In the genomic region with DNA sequence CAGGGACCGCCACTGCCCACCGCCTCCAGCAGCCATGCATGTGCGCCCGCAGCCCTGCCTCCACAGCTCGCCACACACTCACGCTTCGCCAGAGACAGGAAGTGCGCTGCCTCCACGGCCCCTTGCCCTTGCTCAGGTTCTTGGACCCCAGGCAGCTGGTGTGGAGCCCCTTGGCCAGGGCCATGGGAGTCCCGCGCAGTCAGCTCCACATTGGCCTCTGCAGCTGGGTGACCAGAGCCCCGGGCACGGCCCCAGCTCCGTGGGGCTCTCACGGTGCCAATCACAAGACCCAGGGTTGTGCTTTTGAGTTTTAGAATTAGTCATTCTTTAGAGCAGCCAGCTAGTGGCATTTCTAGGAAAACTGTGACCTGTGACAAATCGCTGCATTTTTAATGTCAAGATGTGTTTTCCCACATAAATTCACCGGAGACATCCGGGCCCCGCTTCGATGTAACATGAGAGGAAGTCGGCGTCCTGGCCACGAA, we compare ENCODE assay signal across 17 cellular contexts. TPM values are rescaled to one million over a fixed set of nuclear protein-coding genes. Genes with fewer than 3 reads are reported as not detected.
DNase-seq lines count a peak whose midpoint lies in the region.
"Had no signal": no experiment of that assay in that cellular context is flagged by ENCODE, and none has a peak within 500 bp of the region (broad histone marks: within the 10 kb centered on the region; RNA-seq: fewer than 3 reads in every experiment).

No MANE protein-coding gene starts in this region.

- peak overlapping the region; percentile 53 for H3K4me3 Mint-ChIP-seq in activated T-helper 2 cell treated with anti-CD3 and anti-CD28 coated beads, Interferon-gamma antibody, Interleukin-2, Interleukin-4, amounts not matched to agents 10 μg/mL and 5 μg/mL and 100 μg/mL, durations not matched to agents 14 hours and 24 hours and 36 hours (ENCODE audit: low read depth)
- H3K4me3 Mint-ChIP-seq: naive thymus-derived CD8-positive, alpha-beta T cell had no signal

- no peaks in the 10 kb centered on the region; the same call in 1 of the 2 replicates for H3K9me3 ChIP-seq in BLaER1
- H3K9me3 ChIP-seq in HAP-1 = no peaks in the 10 kb centered on the region

- H3K4me1 ChIP-seq in BLaER1 (peaks cover 38% of the 10 kb centered on the region), HAP-1 (no peaks in the 10 kb centered on the region)

- H3K36me3 Mint-ChIP-seq in activated T-helper 2 cell treated with anti-CD3 and anti-CD28 coated beads, Interferon-gamma antibody, Interleukin-2, Interleukin-4, amounts not matched to agents 10 μg/mL and 5 μg/mL and 100 μg/mL, durations not matched to agents 14 hours and 24 hours and 36 hours (ENCODE audit: low read depth) = no peaks in the 10 kb centered on the region
- H3K36me3 Mint-ChIP-seq: naive thymus-derived CD8-positive, alpha-beta T cell had no signal

- H3K27me3 Mint-ChIP-seq in activated T-helper 2 cell treated with anti-CD3 and anti-CD28 coated beads, Interferon-gamma antibody, Interleukin-2, Interleukin-4, amounts not matched to agents 10 μg/mL and 5 μg/mL and 100 μg/mL, durations not matched to agents 14 hours and 24 hours and 36 hours (ENCODE audit: low read depth) = peaks cover 24% of the 10 kb centered on the region

- in situ Hi-C loops in HAP-1 (cut with MboI; ENCODE audit: low sequenced_read_pairs) = no loop called here

- H3K4me2 ChIP-seq in BLaER1 = peak overlapping the region; percentile 84

- H4K20me1 ChIP-seq in BLaER1 = peaks cover 8% of the 10 kb centered on the region; the same call in 1 of the 2 replicates

- no peaks in the 10 kb centered on the region for H3K9me3 Mint-ChIP-seq in activated T-helper 2 cell treated with anti-CD3 and anti-CD28 coated beads, Interferon-gamma antibody, Interleukin-2, Interleukin-4, amounts not matched to agents 10 μg/mL and 5 μg/mL and 100 μg/mL, durations not matched to agents 14 hours and 24 hours and 36 hours
- H3K9me3 Mint-ChIP-seq: naive thymus-derived CD8-positive, alpha-beta T cell had no signal

- H3K4me1 Mint-ChIP-seq in activated T-helper 2 cell treated with anti-CD3 and anti-CD28 coated beads, Interferon-gamma antibody, Interleukin-2, Interleukin-4, amounts not matched to agents 10 μg/mL and 5 μg/mL and 100 μg/mL, durations not matched to agents 14 hours and 24 hours and 36 hours (ENCODE audit: low read depth) = peaks cover 19% of the 10 kb centered on the region

- peak overlapping the region; percentile 41 for H3K27ac ChIP-seq in BLaER1
- H3K27ac ChIP-seq: SK-N-MC had no signal

- H3K27me3 ChIP-seq in BLaER1 (peaks cover 55% of the 10 kb centered on the region), HAP-1 (ENCODE audit: low read depth) (peaks cover 12% of the 10 kb centered on the region)

- H3K27ac Mint-ChIP-seq in activated T-helper 2 cell treated with anti-CD3 and anti-CD28 coated beads, Interferon-gamma antibody, Interleukin-2, Interleukin-4, amounts not matched to agents 10 μg/mL and 5 μg/mL and 100 μg/mL, durations not matched to agents 14 hours and 24 hours and 36 hours = peak overlapping the region; percentile 62
- H3K27ac Mint-ChIP-seq: naive thymus-derived CD8-positive, alpha-beta T cell had no signal

- H3K36me3 ChIP-seq in BLaER1 = no peaks in the 10 kb centered on the region
- H3K36me3 ChIP-seq in HAP-1 (replicated peaks) = no peaks in the 10 kb centered on the region

- H3K4me3 ChIP-seq in BLaER1 = 0 out of 2 replicates have a peak overlapping the region, but pooled peaks have one; percentile 17
- H3K4me3 ChIP-seq in HAP-1 = no peak overlapping the region
- H3K4me3 ChIP-seq: SK-N-MC had no signal

- peak overlapping the region; percentile 41 for H3K9ac ChIP-seq in BLaER1

- intact Hi-C loops in activated T-helper 2 cell treated with anti-CD3 and anti-CD28 coated beads, Interferon-gamma antibody, Interleukin-2, Interleukin-4, amounts not matched to agents 10 μg/mL and 5 μg/mL and 100 μg/mL, durations not matched to agents 14 hours and 24 hours and 36 hours (cut with micrococcal nuclease) = loop anchor here (5.0 to 10.0 kb wide), 2 partner anchors 63 to 81 kb away; partner anchors contain the start of gene KNDC1

- peak; percentile 33 for DNase-seq in HK-2 (ENCODE audit: unreplicated experiment)
- DNase-seq in activated T-helper 2 cell treated with anti-CD3 and anti-CD28 coated beads, Interferon-gamma antibody, Interleukin-2, Interleukin-4, amounts not matched to agents 10 μg/mL and 5 μg/mL and 100 μg/mL, durations not matched to agents 14 hours and 24 hours and 36 hours (ENCODE audit: low spot score) = no peak
- peak; percentile 18 for DNase-seq in myocyte (ENCODE audit: low read depth)
- DNase-seq in NCI-H2029 treated with DMSO at 0.1 percent for 48 hours (lab: John Stamatoyannopoulos, UW) = no peak
- no peak for DNase-seq in HAP-1 (ENCODE audit: low spot score in 2 of 2)
- DNase-seq in mesenteric fat pad (ENCODE audit: low spot score) = no peak
- no peak for DNase-seq in D341Med (ENCODE audit: low spot score)
- DNase-seq: cerebellar nuclear complex; naive thymus-derived CD8-positive, alpha-beta T cell; NCI-H1930 had no signal

RNA-seq across cellular contexts. Expression of gene UTF1, which starts 4.3 kb away (rescaled TPM):
- total RNA-seq in activated T-helper 2 cell treated with anti-CD3 and anti-CD28 coated beads, Interferon-gamma antibody, Interleukin-2, Interleukin-4, amounts not matched to agents 10 μg/mL and 5 μg/mL and 100 μg/mL, durations not matched to agents 14 hours and 24 hours and 36 hours = 0.16 and 0.28 TPM in 2 replicates
- not detected in 2 replicates for total RNA-seq in myocyte
- polyA plus RNA-seq in myocyte (2012) = not detected
- total RNA-seq in mesenteric fat pad = not detected
- total RNA-seq: fibroblast of villous mesenchyme; left lobe of liver; naive thymus-derived CD8-positive, alpha-beta T cell; NCI-H460; temporal lobe had no signal
- polyA plus RNA-seq: adipose tissue; naive thymus-derived CD8-positive, alpha-beta T cell had no signal

RNA-seq across cellular contexts. Expression of gene VENTX, which starts 11.9 kb away (rescaled TPM):
- 0.07 TPM in 1 of 2 replicates, not detected in the other for total RNA-seq in activated T-helper 2 cell treated with anti-CD3 and anti-CD28 coated beads, Interferon-gamma antibody, Interleukin-2, Interleukin-4, amounts not matched to agents 10 μg/mL and 5 μg/mL and 100 μg/mL, durations not matched to agents 14 hours and 24 hours and 36 hours
- 0.05 TPM in 1 of 2 replicates, not detected in the other for total RNA-seq in myocyte
- polyA plus RNA-seq in myocyte (2012) = not detected
- total RNA-seq in mesenteric fat pad = 4.0 TPM
- total RNA-seq: fibroblast of villous mesenchyme; naive thymus-derived CD8-positive, alpha-beta T cell; NCI-H460; temporal lobe had no signal
- polyA plus RNA-seq: naive thymus-derived CD8-positive, alpha-beta T cell had no signal

RNA-seq across cellular contexts. Expression of gene ADAM8, which starts 50.9 kb away (rescaled TPM):
- total RNA-seq in activated T-helper 2 cell treated with anti-CD3 and anti-CD28 coated beads, Interferon-gamma antibody, Interleukin-2, Interleukin-4, amounts not matched to agents 10 μg/mL and 5 μg/mL and 100 μg/mL, durations not matched to agents 14 hours and 24 hours and 36 hours = 214 and 220 TPM in 2 replicates
- total RNA-seq in myocyte (1.5 and 2.0 TPM in 2 replicates), mesenteric fat pad (12.0 TPM)
- polyA plus RNA-seq in myocyte (2012) = 0.91 TPM

Comparison
In these comparisons a context has a peak if more than half of its experiments do, and no peak if none do; other contexts are left out.
1. DNase-seq: peak in HK-2 (single experiment) and myocyte (single experiment); none in activated T-helper 2 cell treated with anti-CD3 and anti-CD28 coated beads, Interferon-gamma antibody, Interleukin-2, Interleukin-4, amounts not matched to agents 10 μg/mL and 5 μg/mL and 100 μg/mL, durations not matched to agents 14 hours and 24 hours and 36 hours (single experiment), NCI-H2029 treated with DMSO at 0.1 percent for 48 hours (single experiment), HAP-1 (0 of 2), mesenteric fat pad (single experiment) and D341Med (single experiment).
2. RNA of gene ADAM8, which starts 50.9 kb away (total RNA-seq): 214 to 220 TPM in activated T-helper 2 cell treated with anti-CD3 and anti-CD28 coated beads, Interferon-gamma antibody, Interleukin-2, Interleukin-4, amounts not matched to agents 10 μg/mL and 5 μg/mL and 100 μg/mL, durations not matched to agents 14 hours and 24 hours and 36 hours; 12.0 TPM in mesenteric fat pad (single experiment) and 1.5 to 2.0 TPM in myocyte; every median in the first group is over 10 times any median in the second.